ENCODE assay signal across 9 cellular contexts in the genomic region with DNA sequence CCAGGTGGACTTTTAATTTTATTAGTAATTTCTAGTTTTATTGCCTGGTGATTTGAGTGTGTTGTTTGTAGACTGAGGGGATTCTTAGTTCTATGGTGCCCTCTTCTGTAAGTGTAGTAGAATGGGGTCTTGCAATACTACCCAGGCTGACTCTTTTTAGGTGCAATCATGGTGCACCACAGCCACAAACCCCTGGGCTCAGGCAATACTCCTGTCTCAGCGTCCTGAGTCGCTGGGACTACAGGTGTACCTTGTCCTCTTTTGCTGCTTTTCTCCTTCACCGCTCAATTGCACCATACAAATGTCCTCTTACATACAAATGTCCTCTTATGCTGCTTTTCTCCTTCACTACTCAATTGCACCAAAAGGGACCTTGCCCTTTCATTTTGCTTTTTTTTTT. TPM values are rescaled to one million over a fixed set of nuclear protein-coding genes. Genes with fewer than 3 reads are reported as not detected.
A peak's percentile ranks its signal among the peaks of the same experiment; 100 is the strongest.
DNase-seq lines count a peak whose midpoint lies in the region; ATAC-seq lines count a peak whose summit lies in the region.
"Had no signal": no experiment of that assay in that cellular context is flagged by ENCODE, and none has a peak within 500 bp of the region (broad histone marks: within the 10 kb centered on the region; RNA-seq: fewer than 3 reads in every experiment).

No MANE protein-coding gene starts in this region.

- H3K9me3 ChIP-seq in CD4-positive, CD25-positive, alpha-beta regulatory T cell (ENCODE audit: control insufficient read depth in 2 of 2, low read length in 2 of 2), result no peaks in the 10 kb centered on the region
- no peaks in the 10 kb centered on the region for H3K9me3 ChIP-seq in T-helper 17 cell (ENCODE audit: control insufficient read depth, low read length, poor library complexity, severe bottlenecking)

- intact Hi-C loops in activated T-helper 2 cell treated with anti-CD3 and anti-CD28 coated beads, Interferon-gamma antibody, Interleukin-2, Interleukin-4, amounts not matched to agents 10 μg/mL and 5 μg/mL and 100 μg/mL, durations not matched to agents 14 hours and 24 hours and 36 hours (cut with micrococcal nuclease), result no loop called here

- H3K36me3 Mint-ChIP-seq in CD4-positive, CD25-positive, alpha-beta regulatory T cell, result peaks cover 12% of the 10 kb centered on the region
- H3K36me3 Mint-ChIP-seq in activated T-helper 2 cell treated with anti-CD3 and anti-CD28 coated beads, Interferon-gamma antibody, Interleukin-2, Interleukin-4, amounts not matched to agents 10 μg/mL and 5 μg/mL and 100 μg/mL, durations not matched to agents 14 hours and 24 hours and 36 hours (ENCODE audit: low read depth), result no peaks in the 10 kb centered on the region
- no peaks in the 10 kb centered on the region for H3K36me3 Mint-ChIP-seq in T-helper 17 cell (ENCODE audit: low read depth)

- no peaks in the 10 kb centered on the region for H3K9me3 Mint-ChIP-seq in CD4-positive, CD25-positive, alpha-beta regulatory T cell
- H3K9me3 Mint-ChIP-seq in activated T-helper 2 cell treated with anti-CD3 and anti-CD28 coated beads, Interferon-gamma antibody, Interleukin-2, Interleukin-4, amounts not matched to agents 10 μg/mL and 5 μg/mL and 100 μg/mL, durations not matched to agents 14 hours and 24 hours and 36 hours, result no peaks in the 10 kb centered on the region

- H3K36me3 ChIP-seq in CD4-positive, CD25-positive, alpha-beta regulatory T cell (ENCODE audit: control insufficient read depth, insufficient read depth, low read length), result no peaks in the 10 kb centered on the region

- ATAC-seq in CD4-positive, CD25-positive, alpha-beta regulatory T cell (ENCODE audit: low read depth in 2 of 2), result no peak
- ATAC-seq in HG03457 (IDR thresholded peaks at IDR 0.05; ENCODE audit: unreplicated experiment) (no peak), T-helper 17 cell (no peak)

- H3K4me3 Mint-ChIP-seq in CD4-positive, CD25-positive, alpha-beta regulatory T cell, result no peak overlapping the region
- H3K4me3 Mint-ChIP-seq in activated T-helper 2 cell treated with anti-CD3 and anti-CD28 coated beads, Interferon-gamma antibody, Interleukin-2, Interleukin-4, amounts not matched to agents 10 μg/mL and 5 μg/mL and 100 μg/mL, durations not matched to agents 14 hours and 24 hours and 36 hours (ENCODE audit: low read depth), result no peak overlapping the region
- H3K4me3 Mint-ChIP-seq in T-helper 17 cell, result no peak overlapping the region

- H3K27me3 Mint-ChIP-seq in CD4-positive, CD25-positive, alpha-beta regulatory T cell, result no peaks in the 10 kb centered on the region
- H3K27me3 Mint-ChIP-seq in activated T-helper 2 cell treated with anti-CD3 and anti-CD28 coated beads, Interferon-gamma antibody, Interleukin-2, Interleukin-4, amounts not matched to agents 10 μg/mL and 5 μg/mL and 100 μg/mL, durations not matched to agents 14 hours and 24 hours and 36 hours (ENCODE audit: low read depth), result no peaks in the 10 kb centered on the region
- H3K27me3 Mint-ChIP-seq in T-helper 17 cell, result no peaks in the 10 kb centered on the region

- H3K27ac ChIP-seq in CD4-positive, CD25-positive, alpha-beta regulatory T cell (ENCODE audit: insufficient read depth, low read length, poor library complexity, severe bottlenecking), result no peak overlapping the region

- H3K4me1 ChIP-seq in CD4-positive, CD25-positive, alpha-beta regulatory T cell (ENCODE audit: control insufficient read depth, insufficient read depth, low read length, poor library complexity, severe bottlenecking), result no peaks in the 10 kb centered on the region

- no peak overlapping the region for H3K27ac Mint-ChIP-seq in CD4-positive, CD25-positive, alpha-beta regulatory T cell
- H3K27ac Mint-ChIP-seq in activated T-helper 2 cell treated with anti-CD3 and anti-CD28 coated beads, Interferon-gamma antibody, Interleukin-2, Interleukin-4, amounts not matched to agents 10 μg/mL and 5 μg/mL and 100 μg/mL, durations not matched to agents 14 hours and 24 hours and 36 hours, result no peak overlapping the region
- H3K27ac Mint-ChIP-seq in T-helper 17 cell, result no peak overlapping the region

- no peak overlapping the region for H3K4me3 ChIP-seq in CD4-positive, CD25-positive, alpha-beta regulatory T cell (ENCODE audit: low read depth, low read length)

- H3K27me3 ChIP-seq in CD4-positive, CD25-positive, alpha-beta regulatory T cell (ENCODE audit: control insufficient read depth, insufficient read depth, low read length), result no peaks in the 10 kb centered on the region

- peak in 2 of 3 donors; percentile 13 to 20 for DNase-seq in CD4-positive, CD25-positive, alpha-beta regulatory T cell
- DNase-seq in HuH-7 (ENCODE audit: low spot score) (peak; percentile 8), SW480 (ENCODE audit: low spot score) (peak; percentile 14), iPS-NIHi11 (ENCODE audit: low spot score) (peak; percentile 14), NCI-H510A treated with DMSO at 0.1 percent for 48 hours (lab: John Stamatoyannopoulos, UW) (no peak), T-helper 17 cell (no peak)
- no peak for DNase-seq in activated T-helper 2 cell treated with anti-CD3 and anti-CD28 coated beads, Interferon-gamma antibody, Interleukin-2, Interleukin-4, amounts not matched to agents 10 μg/mL and 5 μg/mL and 100 μg/mL, durations not matched to agents 14 hours and 24 hours and 36 hours (ENCODE audit: low spot score)
- DNase-seq: NCI-H524 treated with DMSO at 0.1 percent for 48 hours had no signal

- no peaks in the 10 kb centered on the region for H3K4me1 Mint-ChIP-seq in CD4-positive, CD25-positive, alpha-beta regulatory T cell
- no peaks in the 10 kb centered on the region for H3K4me1 Mint-ChIP-seq in activated T-helper 2 cell treated with anti-CD3 and anti-CD28 coated beads, Interferon-gamma antibody, Interleukin-2, Interleukin-4, amounts not matched to agents 10 μg/mL and 5 μg/mL and 100 μg/mL, durations not matched to agents 14 hours and 24 hours and 36 hours (ENCODE audit: low read depth)
- no peaks in the 10 kb centered on the region for H3K4me1 Mint-ChIP-seq in T-helper 17 cell

RNA-seq across cellular contexts. Expression of a gene that starts 43.1 kb away (rescaled TPM):
- total RNA-seq in CD4-positive, CD25-positive, alpha-beta regulatory T cell, result 58.9 TPM
- 100 to 1,000 TPM; 150 to 213 (median 169) TPM for polyA plus RNA-seq in CD4-positive, CD25-positive, alpha-beta regulatory T cell
- total RNA-seq in activated T-helper 2 cell treated with anti-CD3 and anti-CD28 coated beads, Interferon-gamma antibody, Interleukin-2, Interleukin-4, amounts not matched to agents 10 μg/mL and 5 μg/mL and 100 μg/mL, durations not matched to agents 14 hours and 24 hours and 36 hours, result 58.8 and 66.1 TPM in 2 replicates
- total RNA-seq in T-helper 17 cell, result 10 to 100 TPM; 55.2 to 60.6 TPM

RNA-seq across cellular contexts. Expression of a gene that starts 48.6 kb away (rescaled TPM):
- 121 TPM for total RNA-seq in CD4-positive, CD25-positive, alpha-beta regulatory T cell
- polyA plus RNA-seq in CD4-positive, CD25-positive, alpha-beta regulatory T cell, result 10 to 100 TPM; 26.3 to 40.0 (median 33.6) TPM
- total RNA-seq in activated T-helper 2 cell treated with anti-CD3 and anti-CD28 coated beads, Interferon-gamma antibody, Interleukin-2, Interleukin-4, amounts not matched to agents 10 μg/mL and 5 μg/mL and 100 μg/mL, durations not matched to agents 14 hours and 24 hours and 36 hours, result 52.3 and 61.6 TPM in 2 replicates
- 100 to 1,000 TPM; 134 to 140 TPM for total RNA-seq in T-helper 17 cell

Comparison
In these comparisons a context has a peak if more than half of its experiments do, and no peak if none do; other contexts are left out.
1. DNase-seq: peak in CD4-positive, CD25-positive, alpha-beta regulatory T cell (2 of 3), HuH-7 (single experiment), SW480 (single experiment) and iPS-NIHi11 (single experiment); none in activated T-helper 2 cell treated with anti-CD3 and anti-CD28 coated beads, Interferon-gamma antibody, Interleukin-2, Interleukin-4, amounts not matched to agents 10 μg/mL and 5 μg/mL and 100 μg/mL, durations not matched to agents 14 hours and 24 hours and 36 hours (single experiment), NCI-H510A treated with DMSO at 0.1 percent for 48 hours (single experiment) and T-helper 17 cell (0 of 3).